In genomic region chr17:66425751-66426396, GRCh38 we compare ENCODE assay signal across 15 cellular contexts.
DNase-seq lines count a peak whose midpoint lies in the region; ATAC-seq and TF ChIP-seq lines count a peak whose summit lies in the region.
"Had no signal": no experiment of that assay in that cellular context is flagged by ENCODE, and none has a peak within 500 bp of the region (broad histone marks: within the 10 kb centered on the region; RNA-seq: fewer than 3 reads in every experiment).

No MANE protein-coding gene starts in this region.

- H3K23ac ChIP-seq in IMR-90 (ENCODE audit: low read depth, low read length) = 0 out of 2 replicates have a peak overlapping the region, but pooled peaks have one; percentile 20

- H2BK15ac ChIP-seq in IMR-90 (ENCODE audit: low read depth, low read length) = 0 out of 3 replicates have a peak overlapping the region, but pooled peaks have one; percentile 27

- H3K4me2 ChIP-seq in IMR-90 (ENCODE audit: low read depth, low read length) (no peak overlapping the region), MM.1S (ENCODE audit: low read depth, low read length) (no peak overlapping the region)

- no peaks in the 10 kb centered on the region for H3K9me2 ChIP-seq in MM.1S (replicated peaks; ENCODE audit: insufficient read depth, low read length)

- no peak for TF ChIP-seq RAD21 in IMR-90 (IDR thresholded peaks at IDR 0.05; ENCODE audit: low read length)

- H3K9ac ChIP-seq in IMR-90 (ENCODE audit: low read depth, low read length) = no peak overlapping the region
- H3K9ac ChIP-seq in MM.1S (ENCODE audit: low read length) = no peak overlapping the region
- H3K9ac ChIP-seq: BLaER1 treated with 17β-estradiol and CSF1 and Interleukin-3, amounts not matched to agents 10 nM and 100 nM had no signal

- H3F3A ChIP-seq in MM.1S (ENCODE audit: insufficient read depth, low read length) = no peaks in the 10 kb centered on the region

- peak overlapping the region; percentile 62 for H3K27ac Mint-ChIP-seq in activated T-helper 2 cell treated with anti-CD3 and anti-CD28 coated beads, Interferon-gamma antibody, Interleukin-2, Interleukin-4, amounts not matched to agents 10 μg/mL and 5 μg/mL and 100 μg/mL, durations not matched to agents 14 hours and 24 hours and 36 hours

- H3K18ac ChIP-seq in IMR-90 (ENCODE audit: low read depth, low read length) = no peak overlapping the region

- no peak overlapping the region for H3K27ac ChIP-seq in IMR-90 (ENCODE audit: insufficient read depth, low read length)
- no peak overlapping the region for H3K27ac ChIP-seq in MM.1S (ENCODE audit: low read length)
- H3K27ac ChIP-seq: BLaER1 treated with 17β-estradiol and CSF1 and Interleukin-3, amounts not matched to agents 10 nM and 100 nM; esophagus muscularis mucosa; SK-N-MC; stomach; VCaP had no signal

- H3K27me3 ChIP-seq in IMR-90 (ENCODE audit: control insufficient read depth, insufficient read depth, low read length) (no peaks in the 10 kb centered on the region), MM.1S (replicated peaks; ENCODE audit: insufficient read depth, low read length) (no peaks in the 10 kb centered on the region)
- H3K27me3 ChIP-seq: BLaER1 treated with 17β-estradiol and CSF1 and Interleukin-3, amounts not matched to agents 10 nM and 100 nM; esophagus muscularis mucosa; stomach had no signal

- H2BK20ac ChIP-seq in IMR-90 (ENCODE audit: low read depth, low read length) = no peak overlapping the region; the same call in 1 of the 2 replicates

- peak overlapping the region in 1 of 2 experiments; percentile 17; a peak in 1 of 4 replicates for H4K8ac ChIP-seq in IMR-90 (ENCODE audit: low read depth in 2 of 2, low read length in 2 of 2)

- no peak for TF ChIP-seq POLR2A in IMR-90 (IDR thresholded peaks at IDR 0.05; ENCODE audit: low read depth, low read length)

- H3K9me1 ChIP-seq in IMR-90 (ENCODE audit: insufficient read depth, low read length) = peaks cover 23% of the 10 kb centered on the region

- H3K79me2 ChIP-seq in MM.1S (ENCODE audit: low read length) = peaks cover 65% of the 10 kb centered on the region

- H3K36me3 Mint-ChIP-seq in activated T-helper 2 cell treated with anti-CD3 and anti-CD28 coated beads, Interferon-gamma antibody, Interleukin-2, Interleukin-4, amounts not matched to agents 10 μg/mL and 5 μg/mL and 100 μg/mL, durations not matched to agents 14 hours and 24 hours and 36 hours (ENCODE audit: low read depth) = peaks cover 44% of the 10 kb centered on the region

- H4K91ac ChIP-seq in IMR-90 (ENCODE audit: insufficient read depth, low read depth, low read length) = peak overlapping the region; percentile 25; the same call in 1 of the 2 replicates

- peaks cover 73% of the 10 kb centered on the region for H3K4me1 Mint-ChIP-seq in activated T-helper 2 cell treated with anti-CD3 and anti-CD28 coated beads, Interferon-gamma antibody, Interleukin-2, Interleukin-4, amounts not matched to agents 10 μg/mL and 5 μg/mL and 100 μg/mL, durations not matched to agents 14 hours and 24 hours and 36 hours (ENCODE audit: low read depth)

- H4K20me1 ChIP-seq in IMR-90 (ENCODE audit: insufficient read depth, low read length) (peaks cover 6% of the 10 kb centered on the region; the same call in 1 of the 2 replicates), MM.1S (ENCODE audit: insufficient read depth, low read length) (no peaks in the 10 kb centered on the region)

- no peak overlapping the region for H3K56ac ChIP-seq in IMR-90 (ENCODE audit: extremely low read depth, insufficient read depth, low read length)

- peak overlapping the region; percentile 77; the same call in 1 of the 2 replicates for H2AK5ac ChIP-seq in IMR-90 (ENCODE audit: low read depth, low read length)

- dilution Hi-C loops in IMR-90 (cut with HindIII; ENCODE audit: low sequenced_read_pairs, unreplicated experiment) = no loop called here

- BruUV-seq in IMR-90 (replicated peaks; lab: Mats Ljungman, UMichigan) = no TSS peak

- H3K9me3 ChIP-seq in IMR-90 (ENCODE audit: control insufficient read depth, insufficient read depth, low read length) = no peaks in the 10 kb centered on the region
- H3K9me3 ChIP-seq in mucosa of descending colon = no peaks in the 10 kb centered on the region
- no peaks in the 10 kb centered on the region for H3K9me3 ChIP-seq in MM.1S (replicated peaks; ENCODE audit: insufficient read depth, low read length)
- H3K9me3 ChIP-seq: esophagus muscularis mucosa, stomach had no signal

- H2AFZ ChIP-seq in IMR-90 (replicated peaks; ENCODE audit: low read length, poor library complexity) = no peak overlapping the region
- H2AFZ ChIP-seq in MM.1S (ENCODE audit: low read length) = no peak overlapping the region

- peak overlapping the region; percentile 17; the same call in 1 of the 2 replicates for H4K5ac ChIP-seq in IMR-90 (ENCODE audit: low read depth, low read length)

- H3K36me3 ChIP-seq in IMR-90 (ENCODE audit: control insufficient read depth, insufficient read depth, low read length) (no peaks in the 10 kb centered on the region), mucosa of descending colon (ENCODE audit: low read depth) (no peaks in the 10 kb centered on the region), MM.1S (replicated peaks; ENCODE audit: insufficient read depth, low read length) (no peaks in the 10 kb centered on the region)
- H3K36me3 ChIP-seq: esophagus muscularis mucosa, stomach had no signal

- CTCF ChIA-PET in IMR-90 (lab: Yijun Ruan, JAX) = no interaction called here

- intact Hi-C loops in IMR-90 (cut with micrococcal nuclease) (no loop called here), mucosa of descending colon (cut with DNase I, micrococcal nuclease) (no loop called here)
- intact Hi-C loops in activated T-helper 2 cell treated with anti-CD3 and anti-CD28 coated beads, Interferon-gamma antibody, Interleukin-2, Interleukin-4, amounts not matched to agents 10 μg/mL and 5 μg/mL and 100 μg/mL, durations not matched to agents 14 hours and 24 hours and 36 hours (cut with micrococcal nuclease) = loop anchor here (1.0 to 10.0 kb wide), 5 partner anchors 41 to 171 kb away; no protein-coding TSS in a partner anchor

- TF ChIP-seq CTCF in IMR-90 (conservative IDR thresholded peaks at IDR 0.05; ENCODE audit: low read depth, low read length) (no peak), mucosa of descending colon (IDR thresholded peaks at IDR 0.05) (no peak), MM.1S (IDR thresholded peaks at IDR 0.05; ENCODE audit: low read length) (no peak)

- 93% methylated on average over 7 of the region's 12 CpGs; no CpG with 5 or more reads in 1 of the 2 experiments for WGBS in IMR-90 (ENCODE audit: extremely low coverage in 2 of 2, insufficient read length in 1 of 2), 2 experiments

- H3K4me1 ChIP-seq in IMR-90 (ENCODE audit: control insufficient read depth, insufficient read depth, low read length) (peaks cover 17% of the 10 kb centered on the region), mucosa of descending colon (ENCODE audit: low read depth) (peaks cover 4% of the 10 kb centered on the region), MM.1S (ENCODE audit: low read length) (peaks cover 31% of the 10 kb centered on the region)

- 0 out of 2 replicates have a peak overlapping the region, but pooled peaks have one; percentile 9 for H2BK120ac ChIP-seq in IMR-90 (ENCODE audit: low read depth, low read length)

- ATAC-seq in IMR-90 (ENCODE audit: low read depth) (no peak), mucosa of descending colon (peak; percentile 58)

- peak overlapping the region; percentile 9 for H2BK5ac ChIP-seq in IMR-90 (ENCODE audit: low read depth, low read length, poor library complexity, severe bottlenecking)

- no peaks in the 10 kb centered on the region for H3K27me3 Mint-ChIP-seq in activated T-helper 2 cell treated with anti-CD3 and anti-CD28 coated beads, Interferon-gamma antibody, Interleukin-2, Interleukin-4, amounts not matched to agents 10 μg/mL and 5 μg/mL and 100 μg/mL, durations not matched to agents 14 hours and 24 hours and 36 hours (ENCODE audit: low read depth)

- POLR2A ChIA-PET in IMR-90 (lab: Charles Lee; ENCODE audit: unreplicated experiment) = no interaction called here

- no peaks in the 10 kb centered on the region for H3K9me3 Mint-ChIP-seq in activated T-helper 2 cell treated with anti-CD3 and anti-CD28 coated beads, Interferon-gamma antibody, Interleukin-2, Interleukin-4, amounts not matched to agents 10 μg/mL and 5 μg/mL and 100 μg/mL, durations not matched to agents 14 hours and 24 hours and 36 hours

- peaks cover 51 to 94% of the 10 kb centered on the region in 2 experiments for H3K79me1 ChIP-seq in IMR-90 (ENCODE audit: low read depth in 1 of 2, low read length in 2 of 2)

- in situ Hi-C loops in Caki2 (cut with HindIII; ENCODE audit: low pct_unique_long_range_greater_than_20kb, low sequenced_read_pairs) (no loop called here), IMR-90 (cut with MboI; ENCODE audit: low sequenced_read_pairs) (no loop called here)

- H3K4me3 ChIP-seq in IMR-90 (ENCODE audit: insufficient read depth, low read depth, low read length) = no peak overlapping the region
- H3K4me3 ChIP-seq in mucosa of descending colon = no peak overlapping the region
- H3K4me3 ChIP-seq in MM.1S (ENCODE audit: low read length) = no peak overlapping the region
- H3K4me3 ChIP-seq: BLaER1 treated with 17β-estradiol and CSF1 and Interleukin-3, amounts not matched to agents 10 nM and 100 nM; esophagus muscularis mucosa; SK-N-MC; stomach had no signal

- DNase-seq in Caki2 (ENCODE audit: low read depth) (peak; percentile 23), IMR-90 (no peak), mucosa of descending colon (no peak), NCI-H2029 (lab: John Stamatoyannopoulos, UW) (no peak), MM.1S (no peak), ureter (ENCODE audit: low spot score) (no peak)
- no peak for DNase-seq in activated T-helper 2 cell treated with anti-CD3 and anti-CD28 coated beads, Interferon-gamma antibody, Interleukin-2, Interleukin-4, amounts not matched to agents 10 μg/mL and 5 μg/mL and 100 μg/mL, durations not matched to agents 14 hours and 24 hours and 36 hours (ENCODE audit: low spot score)
- DNase-seq: kidney glomerular epithelial cell, NCI-H1694, OCI-M1, stomach had no signal

- H3K14ac ChIP-seq in IMR-90 (replicated peaks; ENCODE audit: low read depth, low read length) = peak overlapping the region; percentile 37

- peak overlapping the region; percentile 14 for H3K4me3 Mint-ChIP-seq in activated T-helper 2 cell treated with anti-CD3 and anti-CD28 coated beads, Interferon-gamma antibody, Interleukin-2, Interleukin-4, amounts not matched to agents 10 μg/mL and 5 μg/mL and 100 μg/mL, durations not matched to agents 14 hours and 24 hours and 36 hours (ENCODE audit: low read depth)

- no peak overlapping the region for H2AK9ac ChIP-seq in IMR-90 (replicated peaks; ENCODE audit: low read depth, low read length, poor library complexity)

- H3K4ac ChIP-seq in IMR-90 (ENCODE audit: low read depth, low read length) = peak overlapping the region; percentile 57; the same call in 1 of the 2 replicates

TF ChIP-seq in IMR-90, 13 proteins besides CTCF, POLR2A, EP300 and RAD21 (continues in another document):
- TF ChIP-seq BHLHE40 (IDR thresholded peaks at IDR 0.05; ENCODE audit: low read depth, low read length) (no peak), MAFK (IDR thresholded peaks at IDR 0.05; ENCODE audit: low read depth, low read length) (no peak), RFX5 (IDR thresholded peaks at IDR 0.05; ENCODE audit: low read depth, low read length) (no peak), NFE2L2 (IDR thresholded peaks at IDR 0.05; ENCODE audit: low read depth, low read length) (no peak), RCOR1 (IDR thresholded peaks at IDR 0.05; ENCODE audit: insufficient replicate concordance, low read length) (no peak)
